ENCODE assay signal across 18 cellular contexts in the genomic region with DNA sequence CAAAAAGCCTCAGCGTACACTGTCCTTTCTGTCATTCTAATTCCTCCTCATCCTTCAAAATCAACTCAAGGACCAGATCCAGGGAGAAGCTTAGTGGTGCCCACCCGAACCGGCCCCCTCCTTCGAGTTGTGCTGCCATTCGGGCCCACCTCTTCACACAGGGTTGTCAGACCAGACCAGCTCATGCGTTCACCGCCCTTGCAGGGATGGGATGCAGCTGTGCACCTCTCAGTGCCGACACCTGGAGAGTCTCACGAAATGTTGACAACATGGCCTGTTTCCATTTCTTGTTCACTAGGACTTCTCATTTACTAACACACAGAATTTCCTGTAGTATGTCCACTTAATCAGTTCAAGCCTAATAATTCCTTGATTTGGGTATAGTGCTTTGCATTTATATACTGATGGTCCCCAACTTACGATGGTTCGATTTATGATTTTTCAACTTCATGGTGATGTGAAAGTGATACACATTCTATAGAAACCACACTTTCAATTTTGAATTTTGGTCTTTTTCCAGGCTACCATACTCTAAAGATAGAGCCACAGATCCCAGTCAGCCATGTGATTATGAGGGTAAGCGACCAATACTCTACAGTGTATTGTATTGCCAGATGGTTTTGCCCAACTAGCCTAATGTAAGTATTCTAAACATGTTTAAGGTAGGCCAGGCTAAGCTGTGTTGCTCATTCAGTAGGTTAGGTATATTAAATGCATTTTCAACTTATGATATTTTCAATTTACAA. TPM values are rescaled to one million over a fixed set of nuclear protein-coding genes. Genes with fewer than 3 reads are reported as not detected.
DNase-seq lines count a peak whose midpoint lies in the region; ATAC-seq and TF ChIP-seq lines count a peak whose summit lies in the region.
"Had no signal": no experiment of that assay in that cellular context is flagged by ENCODE, and none has a peak within 500 bp of the region (broad histone marks: within the 10 kb centered on the region; RNA-seq: fewer than 3 reads in every experiment).

No MANE protein-coding gene starts in this region.

- H3K27me3 ChIP-seq in KMS-11 (ENCODE audit: insufficient read depth, low read depth): no peaks in the 10 kb centered on the region

- H3K4me3 Mint-ChIP-seq in activated T-cell treated with anti-CD3 and anti-CD28 coated beads, Interleukin-2, amount 50 U/mL, for 72 hours: no peak overlapping the region
- H3K4me3 Mint-ChIP-seq in dendritic cell treated with granulocyte-macrophage colony-stimulating factor and Interleukin-4, amounts not matched to agents 40 ng/mL and 50 ng/mL, for 4 days: no peak overlapping the region
- H3K4me3 Mint-ChIP-seq in stimulated activated naive B cell treated with anti-CD40 and anti-IgM and Interleukin-4, amounts not matched to agents 10 μg/mL and 1 μg/mL and 100 μg/mL, for 72 hours: peak overlapping the region in 1 of 2 donors; percentile 46
- H3K4me3 Mint-ChIP-seq: CD8-positive, alpha-beta T cell; H9 had no signal

- intact Hi-C loops in dendritic cell treated with granulocyte-macrophage colony-stimulating factor and Interleukin-4, amounts not matched to agents 40 ng/mL and 50 ng/mL, for 4 days (cut with micrococcal nuclease): loop anchor here (10.0 kb wide), 1 partner anchor 484 kb away; no protein-coding TSS in a partner anchor
- intact Hi-C loops in posterior vena cava (cut with DNase I): no loop called here

- peaks cover 11 to 14% of the 10 kb centered on the region in 2 donors for H3K9me3 Mint-ChIP-seq in activated T-cell treated with anti-CD3 and anti-CD28 coated beads, Interleukin-2, amount 50 U/mL, for 72 hours
- H3K9me3 Mint-ChIP-seq in dendritic cell treated with granulocyte-macrophage colony-stimulating factor and Interleukin-4, amounts not matched to agents 40 ng/mL and 50 ng/mL, for 4 days: peaks cover 20% of the 10 kb centered on the region
- H3K9me3 Mint-ChIP-seq in stimulated activated naive B cell treated with anti-CD40 and anti-IgM and Interleukin-4, amounts not matched to agents 10 μg/mL and 1 μg/mL and 100 μg/mL, for 72 hours: peaks cover 14 to 19% of the 10 kb centered on the region in 2 donors

- TF ChIP-seq CTCF in KMS-11 (conservative IDR thresholded peaks at IDR 0.05; ENCODE audit: low read depth, low read length): no peak

- peaks cover 36% of the 10 kb centered on the region for H3K4me1 Mint-ChIP-seq in activated T-cell treated with anti-CD3 and anti-CD28 coated beads, Interleukin-2, amount 50 U/mL, for 72 hours (ENCODE audit: low read depth)
- peaks cover 47% of the 10 kb centered on the region for H3K4me1 Mint-ChIP-seq in dendritic cell treated with granulocyte-macrophage colony-stimulating factor and Interleukin-4, amounts not matched to agents 40 ng/mL and 50 ng/mL, for 4 days (ENCODE audit: low read depth)
- peaks cover 24 to 39% of the 10 kb centered on the region in 2 donors for H3K4me1 Mint-ChIP-seq in stimulated activated naive B cell treated with anti-CD40 and anti-IgM and Interleukin-4, amounts not matched to agents 10 μg/mL and 1 μg/mL and 100 μg/mL, for 72 hours

- H3K79me2 ChIP-seq in KMS-11 (ENCODE audit: insufficient read depth, low read depth): peaks cover 3% of the 10 kb centered on the region; the same call in 1 of the 2 replicates

- H3K27ac ChIP-seq in KMS-11: peak overlapping the region; percentile 22; the same call in 1 of the 2 replicates

- H3K4me2 ChIP-seq in KMS-11: peak overlapping the region; percentile 59

- no peak for ATAC-seq in activated T-cell treated with anti-CD3 and anti-CD28 coated beads, Interleukin-2, amount 50 U/mL, for 72 hours (replicated peaks in 1 of 2)
- no peak for ATAC-seq in stimulated activated naive B cell treated with anti-CD40 and anti-IgM and Interleukin-4, amounts not matched to agents 10 μg/mL and 1 μg/mL and 100 μg/mL, for 72 hours (replicated peaks)
- ATAC-seq: CD8-positive, alpha-beta T cell had no signal

- peak overlapping the region; percentile 42 for H3K4me3 ChIP-seq in KMS-11 (IDR thresholded peaks at IDR 0.05; ENCODE audit: insufficient read depth, low read depth, low read length)

- no peak overlapping the region for H3K9ac ChIP-seq in KMS-11

- H3K27me3 Mint-ChIP-seq in activated T-cell treated with anti-CD3 and anti-CD28 coated beads, Interleukin-2, amount 50 U/mL, for 72 hours (ENCODE audit: low read depth): no peaks in the 10 kb centered on the region
- H3K27me3 Mint-ChIP-seq in dendritic cell treated with granulocyte-macrophage colony-stimulating factor and Interleukin-4, amounts not matched to agents 40 ng/mL and 50 ng/mL, for 4 days: no peaks in the 10 kb centered on the region
- no peaks in the 10 kb centered on the region for H3K27me3 Mint-ChIP-seq in stimulated activated naive B cell treated with anti-CD40 and anti-IgM and Interleukin-4, amounts not matched to agents 10 μg/mL and 1 μg/mL and 100 μg/mL, for 72 hours

- H3K27ac Mint-ChIP-seq in activated T-cell treated with anti-CD3 and anti-CD28 coated beads, Interleukin-2, amount 50 U/mL, for 72 hours: peak overlapping the region; percentile 47
- peak overlapping the region; percentile 89 for H3K27ac Mint-ChIP-seq in dendritic cell treated with granulocyte-macrophage colony-stimulating factor and Interleukin-4, amounts not matched to agents 40 ng/mL and 50 ng/mL, for 4 days
- H3K27ac Mint-ChIP-seq in stimulated activated naive B cell treated with anti-CD40 and anti-IgM and Interleukin-4, amounts not matched to agents 10 μg/mL and 1 μg/mL and 100 μg/mL, for 72 hours: peak overlapping the region; percentile 53
- H3K27ac Mint-ChIP-seq: CD8-positive, alpha-beta T cell had no signal

- DNase-seq in activated T-cell treated with anti-CD3 and anti-CD28 coated beads, Interleukin-2, amount 50 U/mL, for 72 hours: no peak
- DNase-seq in activated T-cell treated with anti-CD3 and anti-CD28 coated beads for 4 hours: no peak
- no peak for DNase-seq in stimulated activated naive B cell treated with anti-CD40 and anti-IgM and Interleukin-4, amounts not matched to agents 10 μg/mL and 1 μg/mL and 100 μg/mL, for 72 hours
- DNase-seq in activated CD8-positive, alpha-beta memory T cell treated with anti-CD3 and anti-CD28 coated beads, Interleukin-2, amount 50 U/mL, for 48 hours: no peak
- no peak for DNase-seq in posterior vena cava (ENCODE audit: low spot score)
- DNase-seq in medulla oblongata (ENCODE audit: extremely low spot score): no peak
- DNase-seq: 8988T; AML-193; C1 segment of cervical spinal cord; CD8-positive, alpha-beta T cell; COR-L47; DMS153; DMS79 treated with DMSO at 0.1 percent for 48 hours; EL; GOT3; H9 had no signal

- peaks cover 18 to 30% of the 10 kb centered on the region in 2 donors for H3K36me3 Mint-ChIP-seq in activated T-cell treated with anti-CD3 and anti-CD28 coated beads, Interleukin-2, amount 50 U/mL, for 72 hours (ENCODE audit: insufficient read depth in 2 of 2)
- peaks cover 66% of the 10 kb centered on the region for H3K36me3 Mint-ChIP-seq in dendritic cell treated with granulocyte-macrophage colony-stimulating factor and Interleukin-4, amounts not matched to agents 40 ng/mL and 50 ng/mL, for 4 days (ENCODE audit: low read depth)
- H3K36me3 Mint-ChIP-seq in stimulated activated naive B cell treated with anti-CD40 and anti-IgM and Interleukin-4, amounts not matched to agents 10 μg/mL and 1 μg/mL and 100 μg/mL, for 72 hours: peaks cover 39 to 43% of the 10 kb centered on the region in 2 donors

- peaks cover 76% of the 10 kb centered on the region for H3K4me1 ChIP-seq in KMS-11 (ENCODE audit: low read depth, poor library complexity, severe bottlenecking)

- peak overlapping the region; percentile 6; the same call in 1 of the 2 replicates for H2AFZ ChIP-seq in KMS-11 (ENCODE audit: low read depth)

- no peaks in the 10 kb centered on the region for H3K36me3 ChIP-seq in KMS-11 (ENCODE audit: insufficient read depth)

- H4K20me1 ChIP-seq in KMS-11 (ENCODE audit: insufficient read depth): no peaks in the 10 kb centered on the region; the same call in 1 of the 2 replicates

RNA-seq across cellular contexts. Expression of a gene that starts 23.3 kb away (rescaled TPM):
- 1 to 10 TPM; 7.3 to 9.1 TPM for total RNA-seq in activated T-cell treated with anti-CD3 and anti-CD28 coated beads, Interleukin-2, amount 50 U/mL, for 72 hours
- 10 to 100 TPM; 58.1 to 93.8 TPM for total RNA-seq in posterior vena cava

RNA-seq across cellular contexts. Expression of a gene that starts 55.2 kb away (rescaled TPM):
- total RNA-seq in activated T-cell treated with anti-CD3 and anti-CD28 coated beads, Interleukin-2, amount 50 U/mL, for 72 hours: under 1 TPM in 1 of 2 donors, not detected in 1; 0.19 TPM
- total RNA-seq in posterior vena cava: 100 to 1,000 TPM; 179 to 553 TPM
- total RNA-seq: CD8-positive, alpha-beta T cell had no signal

Comparison
In these comparisons a context has a peak if more than half of its experiments do, and no peak if none do; other contexts are left out.
1. RNA of a gene that starts 23.3 kb away (total RNA-seq): 58.1 to 93.8 TPM in posterior vena cava; 7.3 to 9.1 TPM in activated T-cell treated with anti-CD3 and anti-CD28 coated beads, Interleukin-2, amount 50 U/mL, for 72 hours; every median in the first group is over 4 times any median in the second.
2. RNA of a gene that starts 55.2 kb away (total RNA-seq): 179 to 553 TPM in posterior vena cava; 0.19 TPM in activated T-cell treated with anti-CD3 and anti-CD28 coated beads, Interleukin-2, amount 50 U/mL, for 72 hours; every median in the first group is over 100 times any median in the second.
3. Peak in every context shown above with its lines, with median percentiles within 50 percentile points of each other: H3K27ac Mint-ChIP-seq.